In the genomic region with DNA sequence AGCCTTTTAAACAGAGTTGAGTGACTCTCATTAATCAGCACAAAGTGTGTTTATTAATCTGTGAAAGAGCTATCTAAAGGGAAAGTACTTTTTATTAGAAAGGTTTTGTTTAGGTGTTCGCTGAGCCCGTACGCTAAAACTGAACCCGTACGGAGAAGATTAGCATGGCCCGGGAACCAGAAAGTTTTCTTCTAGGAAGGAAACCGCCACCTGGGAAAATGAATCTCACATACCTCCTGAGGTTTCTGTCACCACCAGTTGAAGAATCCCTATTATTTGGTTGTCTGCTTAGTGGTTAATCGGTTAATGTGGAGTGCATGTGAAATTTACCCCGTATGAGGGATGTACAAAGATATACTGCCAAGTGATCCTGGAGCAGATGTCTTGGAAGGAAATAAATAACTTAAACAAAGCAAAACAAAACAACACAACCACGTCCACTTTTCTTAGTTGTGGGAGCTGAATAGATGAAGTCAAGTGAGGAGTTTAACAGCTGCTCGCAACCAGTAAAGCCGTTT, we compare ENCODE assay signal across 1 cellular context.
TF ChIP-seq lines count a peak whose summit lies in the region.

No MANE protein-coding gene starts in this region.

TF ChIP-seq in GM23338, 12 proteins besides CTCF, POLR2A, EP300 and RAD21:
- TF ChIP-seq, protein P1, sequence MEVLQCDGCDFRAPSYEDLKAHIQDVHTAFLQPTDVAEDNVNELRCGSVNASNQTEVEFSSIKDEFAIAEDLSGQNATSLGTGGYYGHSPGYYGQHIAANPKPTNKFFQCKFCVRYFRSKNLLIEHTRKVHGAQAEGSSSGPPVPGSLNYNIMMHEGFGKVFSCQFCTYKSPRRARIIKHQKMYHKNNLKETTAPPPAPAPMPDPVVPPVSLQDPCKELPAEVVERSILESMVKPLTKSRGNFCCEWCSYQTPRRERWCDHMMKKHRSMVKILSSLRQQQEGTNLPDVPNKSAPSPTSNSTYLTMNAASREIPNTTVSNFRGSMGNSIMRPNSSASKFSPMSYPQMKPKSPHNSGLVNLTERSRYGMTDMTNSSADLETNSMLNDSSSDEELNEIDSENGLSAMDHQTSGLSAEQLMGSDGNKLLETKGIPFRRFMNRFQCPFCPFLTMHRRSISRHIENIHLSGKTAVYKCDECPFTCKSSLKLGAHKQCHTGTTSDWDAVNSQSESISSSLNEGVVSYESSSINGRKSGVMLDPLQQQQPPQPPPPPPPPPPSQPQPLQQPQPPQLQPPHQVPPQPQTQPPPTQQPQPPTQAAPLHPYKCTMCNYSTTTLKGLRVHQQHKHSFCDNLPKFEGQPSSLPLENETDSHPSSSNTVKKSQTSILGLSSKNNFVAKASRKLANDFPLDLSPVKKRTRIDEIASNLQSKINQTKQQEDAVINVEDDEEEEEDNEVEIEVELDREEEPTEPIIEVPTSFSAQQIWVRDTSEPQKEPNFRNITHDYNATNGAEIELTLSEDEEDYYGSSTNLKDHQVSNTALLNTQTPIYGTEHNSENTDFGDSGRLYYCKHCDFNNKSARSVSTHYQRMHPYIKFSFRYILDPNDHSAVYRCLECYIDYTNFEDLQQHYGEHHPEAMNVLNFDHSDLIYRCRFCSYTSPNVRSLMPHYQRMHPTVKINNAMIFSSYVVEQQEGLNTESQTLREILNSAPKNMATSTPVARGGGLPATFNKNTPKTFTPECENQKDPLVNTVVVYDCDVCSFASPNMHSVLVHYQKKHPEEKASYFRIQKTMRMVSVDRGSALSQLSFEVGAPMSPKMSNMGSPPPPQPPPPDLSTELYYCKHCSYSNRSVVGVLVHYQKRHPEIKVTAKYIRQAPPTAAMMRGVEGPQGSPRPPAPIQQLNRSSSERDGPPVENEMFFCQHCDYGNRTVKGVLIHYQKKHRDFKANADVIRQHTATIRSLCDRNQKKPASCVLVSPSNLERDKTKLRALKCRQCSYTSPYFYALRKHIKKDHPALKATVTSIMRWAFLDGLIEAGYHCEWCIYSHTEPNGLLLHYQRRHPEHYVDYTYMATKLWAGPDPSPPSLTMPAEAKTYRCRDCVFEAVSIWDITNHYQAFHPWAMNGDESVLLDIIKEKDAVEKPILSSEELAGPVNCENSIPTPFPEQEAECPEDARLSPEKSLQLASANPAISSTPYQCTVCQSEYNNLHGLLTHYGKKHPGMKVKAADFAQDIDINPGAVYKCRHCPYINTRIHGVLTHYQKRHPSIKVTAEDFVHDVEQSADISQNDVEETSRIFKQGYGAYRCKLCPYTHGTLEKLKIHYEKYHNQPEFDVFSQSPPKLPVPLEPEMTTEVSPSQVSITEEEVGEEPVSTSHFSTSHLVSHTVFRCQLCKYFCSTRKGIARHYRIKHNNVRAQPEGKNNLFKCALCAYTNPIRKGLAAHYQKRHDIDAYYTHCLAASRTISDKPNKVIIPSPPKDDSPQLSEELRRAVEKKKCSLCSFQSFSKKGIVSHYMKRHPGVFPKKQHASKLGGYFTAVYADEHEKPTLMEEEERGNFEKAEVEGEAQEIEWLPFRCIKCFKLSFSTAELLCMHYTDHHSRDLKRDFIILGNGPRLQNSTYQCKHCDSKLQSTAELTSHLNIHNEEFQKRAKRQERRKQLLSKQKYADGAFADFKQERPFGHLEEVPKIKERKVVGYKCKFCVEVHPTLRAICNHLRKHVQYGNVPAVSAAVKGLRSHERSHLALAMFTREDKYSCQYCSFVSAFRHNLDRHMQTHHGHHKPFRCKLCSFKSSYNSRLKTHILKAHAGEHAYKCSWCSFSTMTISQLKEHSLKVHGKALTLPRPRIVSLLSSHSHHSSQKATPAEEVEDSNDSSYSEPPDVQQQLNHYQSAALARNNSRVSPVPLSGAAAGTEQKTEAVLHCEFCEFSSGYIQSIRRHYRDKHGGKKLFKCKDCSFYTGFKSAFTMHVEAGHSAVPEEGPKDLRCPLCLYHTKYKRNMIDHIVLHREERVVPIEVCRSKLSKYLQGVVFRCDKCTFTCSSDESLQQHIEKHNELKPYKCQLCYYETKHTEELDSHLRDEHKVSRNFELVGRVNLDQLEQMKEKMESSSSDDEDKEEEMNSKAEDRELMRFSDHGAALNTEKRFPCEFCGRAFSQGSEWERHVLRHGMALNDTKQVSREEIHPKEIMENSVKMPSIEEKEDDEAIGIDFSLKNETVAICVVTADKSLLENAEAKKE (CRISPR knock-in tag; IDR thresholded peaks at IDR 0.05) = no peak
- peak; percentile 57 for TF ChIP-seq EZH2 (IDR thresholded peaks at IDR 0.05; ENCODE audit: low read depth, unreplicated experiment)
- TF ChIP-seq, protein P2, sequence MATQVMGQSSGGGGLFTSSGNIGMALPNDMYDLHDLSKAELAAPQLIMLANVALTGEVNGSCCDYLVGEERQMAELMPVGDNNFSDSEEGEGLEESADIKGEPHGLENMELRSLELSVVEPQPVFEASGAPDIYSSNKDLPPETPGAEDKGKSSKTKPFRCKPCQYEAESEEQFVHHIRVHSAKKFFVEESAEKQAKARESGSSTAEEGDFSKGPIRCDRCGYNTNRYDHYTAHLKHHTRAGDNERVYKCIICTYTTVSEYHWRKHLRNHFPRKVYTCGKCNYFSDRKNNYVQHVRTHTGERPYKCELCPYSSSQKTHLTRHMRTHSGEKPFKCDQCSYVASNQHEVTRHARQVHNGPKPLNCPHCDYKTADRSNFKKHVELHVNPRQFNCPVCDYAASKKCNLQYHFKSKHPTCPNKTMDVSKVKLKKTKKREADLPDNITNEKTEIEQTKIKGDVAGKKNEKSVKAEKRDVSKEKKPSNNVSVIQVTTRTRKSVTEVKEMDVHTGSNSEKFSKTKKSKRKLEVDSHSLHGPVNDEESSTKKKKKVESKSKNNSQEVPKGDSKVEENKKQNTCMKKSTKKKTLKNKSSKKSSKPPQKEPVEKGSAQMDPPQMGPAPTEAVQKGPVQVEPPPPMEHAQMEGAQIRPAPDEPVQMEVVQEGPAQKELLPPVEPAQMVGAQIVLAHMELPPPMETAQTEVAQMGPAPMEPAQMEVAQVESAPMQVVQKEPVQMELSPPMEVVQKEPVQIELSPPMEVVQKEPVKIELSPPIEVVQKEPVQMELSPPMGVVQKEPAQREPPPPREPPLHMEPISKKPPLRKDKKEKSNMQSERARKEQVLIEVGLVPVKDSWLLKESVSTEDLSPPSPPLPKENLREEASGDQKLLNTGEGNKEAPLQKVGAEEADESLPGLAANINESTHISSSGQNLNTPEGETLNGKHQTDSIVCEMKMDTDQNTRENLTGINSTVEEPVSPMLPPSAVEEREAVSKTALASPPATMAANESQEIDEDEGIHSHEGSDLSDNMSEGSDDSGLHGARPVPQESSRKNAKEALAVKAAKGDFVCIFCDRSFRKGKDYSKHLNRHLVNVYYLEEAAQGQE (IDR thresholded peaks at IDR 0.05; ENCODE audit: unreplicated experiment) = no peak
- TF ChIP-seq ZNF114 (CRISPR knock-in tag; IDR thresholded peaks at IDR 0.05) = no peak
- TF ChIP-seq POLR2AphosphoS5 (IDR thresholded peaks at IDR 0.05; ENCODE audit: low read depth) = no peak
- no peak for TF ChIP-seq STAT1 (IDR thresholded peaks at IDR 0.05; ENCODE audit: unreplicated experiment)
- no peak for TF ChIP-seq EZH2phosphoT487 (IDR thresholded peaks at IDR 0.05; ENCODE audit: unreplicated experiment)
- no peak for TF ChIP-seq CREB1 (CRISPR knock-in tag; IDR thresholded peaks at IDR 0.05; ENCODE audit: low read depth)
- no peak for TF ChIP-seq NANOG (IDR thresholded peaks at IDR 0.05; ENCODE audit: borderline replicate concordance)
TF ChIP-seq in GM23338: peak in this region for 1.
